In the genomic region with DNA sequence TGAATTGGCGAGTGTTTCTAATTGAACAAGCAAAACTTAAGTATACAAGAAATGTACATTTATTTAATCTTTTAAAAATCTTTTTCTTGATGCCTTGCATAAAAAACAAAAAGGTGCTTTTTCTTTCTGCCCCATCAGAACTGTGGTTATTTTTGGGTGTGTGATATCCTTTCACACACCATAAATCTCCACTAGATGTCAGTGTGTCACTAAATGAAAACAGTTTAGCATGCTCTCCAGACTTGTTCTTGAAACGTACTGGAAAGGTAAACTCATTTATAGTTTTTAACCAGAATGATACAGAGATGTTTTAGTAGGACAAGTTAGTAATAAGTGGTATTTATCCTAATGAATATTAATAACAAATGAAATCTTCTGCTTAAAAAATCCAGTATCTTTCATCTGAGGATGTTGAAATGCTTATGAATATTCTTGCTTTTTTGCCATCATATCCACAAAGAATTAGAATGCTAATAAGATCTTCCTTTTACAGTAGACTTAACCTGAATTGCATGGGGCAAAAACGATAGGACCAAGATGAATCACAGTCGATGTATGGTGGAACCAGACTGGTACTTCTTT, we compare ENCODE assay signal across 8 cellular contexts.
DNase-seq lines count a peak whose midpoint lies in the region; ATAC-seq and TF ChIP-seq lines count a peak whose summit lies in the region.

No MANE protein-coding gene starts in this region.

- peak; percentile 33 to 75 (median 65) for TF ChIP-seq CTCF in spleen (IDR thresholded peaks at IDR 0.05 in 8 of 11, conservative IDR thresholded peaks at IDR 0.05 in 3 of 11)

- H3K4me3 ChIP-seq in spleen, result no peak overlapping the region
- no peak overlapping the region for H3K4me3 ChIP-seq in effector memory CD4-positive, alpha-beta T cell (ENCODE audit: insufficient read depth, low read depth, low read length, poor library complexity, severe bottlenecking)

- H3K4me3 Mint-ChIP-seq in activated T-helper 17 cell treated with anti-CD3 and anti-CD28 coated beads, Interleukin-2, amount 50 U/mL, for 72 hours, result no peak overlapping the region

- no peak overlapping the region for H3K27ac ChIP-seq in spleen
- no peak overlapping the region for H3K27ac ChIP-seq in effector memory CD4-positive, alpha-beta T cell (ENCODE audit: insufficient read depth, low read length, poor library complexity, severe bottlenecking)

- H3K4me1 ChIP-seq in spleen, result peaks cover 0 to 13% (median 0%) of the 10 kb centered on the region in 6 donors
- H3K4me1 ChIP-seq in effector memory CD4-positive, alpha-beta T cell (ENCODE audit: control insufficient read depth, insufficient read depth, low read length, poor library complexity, severe bottlenecking), result no peaks in the 10 kb centered on the region

- no peaks in the 10 kb centered on the region for H3K27me3 Mint-ChIP-seq in activated T-helper 17 cell treated with anti-CD3 and anti-CD28 coated beads, Interleukin-2, amount 50 U/mL, for 72 hours

- H3K9me3 Mint-ChIP-seq in activated T-helper 17 cell treated with anti-CD3 and anti-CD28 coated beads, Interleukin-2, amount 50 U/mL, for 72 hours, result no peaks in the 10 kb centered on the region

- intact Hi-C loops in left ventricle myocardium superior (cut with micrococcal nuclease) (no loop called here), spleen (cut with DNase I; ENCODE audit: low total_unique reads) (loop anchor here (10.0 kb wide), 1 partner anchor 638 kb away; no protein-coding TSS in a partner anchor)

- no peaks in the 10 kb centered on the region for H3K9me3 ChIP-seq in spleen
- no peaks in the 10 kb centered on the region for H3K9me3 ChIP-seq in effector memory CD4-positive, alpha-beta T cell (ENCODE audit: control insufficient read depth, low read length)

- no peak overlapping the region for H3K27ac Mint-ChIP-seq in activated T-helper 17 cell treated with anti-CD3 and anti-CD28 coated beads, Interleukin-2, amount 50 U/mL, for 72 hours

- in situ Hi-C loops in Caki2 (cut with HindIII; ENCODE audit: low pct_unique_long_range_greater_than_20kb, low sequenced_read_pairs), result no loop called here

- H3K36me3 ChIP-seq in spleen, result no peaks in the 10 kb centered on the region
- no peaks in the 10 kb centered on the region for H3K36me3 ChIP-seq in effector memory CD4-positive, alpha-beta T cell (ENCODE audit: control insufficient read depth, insufficient read depth, low read length)

- H3K36me3 Mint-ChIP-seq in activated T-helper 17 cell treated with anti-CD3 and anti-CD28 coated beads, Interleukin-2, amount 50 U/mL, for 72 hours (ENCODE audit: low read depth), result no peaks in the 10 kb centered on the region

- DNase-seq in Caki2 (ENCODE audit: low read depth), result peak; percentile 41
- DNase-seq in NCI-H1930 (lab: John Stamatoyannopoulos, UW), result peak; percentile 3 to 26
- no peak for DNase-seq in left ventricle myocardium superior
- no peak for DNase-seq in spleen
- DNase-seq in effector memory CD4-positive, alpha-beta T cell, result no peak

- H3K4me1 Mint-ChIP-seq in activated T-helper 17 cell treated with anti-CD3 and anti-CD28 coated beads, Interleukin-2, amount 50 U/mL, for 72 hours, result no peaks in the 10 kb centered on the region

- no peak for TF ChIP-seq POLR2A in spleen (IDR thresholded peaks at IDR 0.05)

- ATAC-seq in GM18517 (IDR thresholded peaks at IDR 0.05; ENCODE audit: unreplicated experiment) (peak; percentile 89), HG02938 (IDR thresholded peaks at IDR 0.05; ENCODE audit: unreplicated experiment) (peak; percentile 91), left ventricle myocardium superior (peak; percentile 56)
- peak; percentile 74 for ATAC-seq in activated T-helper 17 cell treated with anti-CD3 and anti-CD28 coated beads, Interleukin-2, amount 50 U/mL, for 72 hours (replicated peaks)

- 56 to 68% (median 61%) methylated on average over 4 of the region's 4 CpGs for WGBS in spleen, 5 donors

- H3K27me3 ChIP-seq in spleen (replicated peaks in 1 of 7), result no peaks in the 10 kb centered on the region
- no peaks in the 10 kb centered on the region for H3K27me3 ChIP-seq in effector memory CD4-positive, alpha-beta T cell (replicated peaks; ENCODE audit: control insufficient read depth, insufficient read depth, low read length, poor library complexity, severe bottlenecking)

Comparison
In these comparisons a context has a peak if more than half of its experiments do, and no peak if none do; other contexts are left out.
1. DNase-seq: peak in Caki2 (single experiment) and NCI-H1930 (2 of 2); none in left ventricle myocardium superior (single experiment), spleen (single experiment) and effector memory CD4-positive, alpha-beta T cell (0 of 3).
2. Peak in every context shown above with its lines, with median percentiles within 50 percentile points of each other: ATAC-seq.